ENCODE assay signal across 20 cellular contexts in genomic region chr11:45722144-45722543, GRCh38. TPM values are rescaled to one million over a fixed set of nuclear protein-coding genes. Genes with fewer than 3 reads are reported as not detected.
"Had no signal": no experiment of that assay in that cellular context is flagged by ENCODE, and none has a peak within 500 bp of the region (broad histone marks: within the 10 kb centered on the region; RNA-seq: fewer than 3 reads in every experiment).

No MANE protein-coding gene starts in this region.

- H3K27ac ChIP-seq: epithelial cell of prostate, parathyroid adenoma, tibial artery, uterus had no signal

- DNase-seq: activated CD4-positive, alpha-beta T cell treated with anti-CD3 and anti-CD28 coated beads, Interleukin-2, amount 50 U/mL, for 4 hours; activated CD4-positive, CD25-positive, alpha-beta regulatory T cell treated with anti-CD3 and anti-CD28 coated beads, Interleukin-2, amount 50 U/mL, for 72 hours; activated naive CD4-positive, alpha-beta T cell treated with anti-CD3 and anti-CD28 coated beads, Interleukin-2, amount 10 ng/mL, durations not matched to agents 7 days and 5 days; dermis blood vessel endothelial cell; effector memory CD8-positive, alpha-beta T cell; foreskin melanocyte; naive B cell; stimulated activated CD4-positive, alpha-beta T cell treated with anti-CD3 and anti-CD28 coated beads, Interleukin-2, amount 100 ng/mL, for 48 hours; T1000; tibial artery; uterus had no signal

- H3K36me3 Mint-ChIP-seq: activated naive CD4-positive, alpha-beta T cell treated with anti-CD3 and anti-CD28 coated beads, Interleukin-2, amount 10 ng/mL, durations not matched to agents 7 days and 5 days; naive B cell; stimulated activated memory B cell treated with anti-CD40 and anti-IgM and Interleukin-4, amounts not matched to agents 10 μg/mL and 1 μg/mL and 100 μg/mL, for 72 hours had no signal

- H3K27ac Mint-ChIP-seq: activated naive CD4-positive, alpha-beta T cell treated with anti-CD3 and anti-CD28 coated beads, Interleukin-2, amount 10 ng/mL, durations not matched to agents 7 days and 5 days; activated T-helper 17 cell treated with anti-CD3 and anti-CD28 coated beads, Interleukin-2, amount 50 U/mL, for 72 hours; effector memory CD8-positive, alpha-beta T cell; stimulated activated memory B cell treated with anti-CD40 and anti-IgM and Interleukin-4, amounts not matched to agents 10 μg/mL and 1 μg/mL and 100 μg/mL, for 72 hours had no signal

- H3K9me3 ChIP-seq: tibial artery, uterus had no signal

- H3K4me3 Mint-ChIP-seq: activated naive CD4-positive, alpha-beta T cell treated with anti-CD3 and anti-CD28 coated beads, Interleukin-2, amount 10 ng/mL, durations not matched to agents 7 days and 5 days; activated T-helper 17 cell treated with anti-CD3 and anti-CD28 coated beads, Interleukin-2, amount 50 U/mL, for 72 hours; effector memory CD8-positive, alpha-beta T cell; naive B cell; stimulated activated memory B cell treated with anti-CD40 and anti-IgM and Interleukin-4, amounts not matched to agents 10 μg/mL and 1 μg/mL and 100 μg/mL, for 72 hours had no signal

- H3K4me1 ChIP-seq: parathyroid adenoma, tibial artery, uterus had no signal

- H3K4me3 ChIP-seq: tibial artery, uterus had no signal

- H2AFZ ChIP-seq: parathyroid adenoma had no signal

- FAIRE-seq: astrocyte, bronchial epithelial cell, keratinocyte had no signal

- H3K27me3 ChIP-seq: tibial artery, uterus had no signal

- H3K79me2 ChIP-seq: parathyroid adenoma had no signal

- H3K4me1 Mint-ChIP-seq: activated naive CD4-positive, alpha-beta T cell treated with anti-CD3 and anti-CD28 coated beads, Interleukin-2, amount 10 ng/mL, durations not matched to agents 7 days and 5 days; activated T-helper 17 cell treated with anti-CD3 and anti-CD28 coated beads, Interleukin-2, amount 50 U/mL, for 72 hours; naive B cell; stimulated activated memory B cell treated with anti-CD40 and anti-IgM and Interleukin-4, amounts not matched to agents 10 μg/mL and 1 μg/mL and 100 μg/mL, for 72 hours had no signal

- ATAC-seq: activated T-helper 17 cell treated with anti-CD3 and anti-CD28 coated beads, Interleukin-2, amount 50 U/mL, for 72 hours; effector memory CD8-positive, alpha-beta T cell; left lobe of liver; stimulated activated memory B cell treated with anti-CD40 and anti-IgM and Interleukin-4, amounts not matched to agents 10 μg/mL and 1 μg/mL and 100 μg/mL, for 72 hours had no signal

- H3K9me3 Mint-ChIP-seq: activated naive CD4-positive, alpha-beta T cell treated with anti-CD3 and anti-CD28 coated beads, Interleukin-2, amount 10 ng/mL, durations not matched to agents 7 days and 5 days; activated T-helper 17 cell treated with anti-CD3 and anti-CD28 coated beads, Interleukin-2, amount 50 U/mL, for 72 hours; effector memory CD8-positive, alpha-beta T cell; naive B cell; stimulated activated memory B cell treated with anti-CD40 and anti-IgM and Interleukin-4, amounts not matched to agents 10 μg/mL and 1 μg/mL and 100 μg/mL, for 72 hours had no signal

- H3K9ac ChIP-seq: parathyroid adenoma had no signal

- H3K36me3 ChIP-seq: tibial artery, uterus had no signal

RNA-seq across cellular contexts. Expression of gene CHST1, which starts 56.7 kb away (rescaled TPM):
- total RNA-seq: activated T-helper 17 cell treated with anti-CD3 and anti-CD28 coated beads, Interleukin-2, amount 50 U/mL, for 72 hours; mononuclear cell had no signal
- polyA plus RNA-seq: keratinocyte had no signal
